In the genomic region with DNA sequence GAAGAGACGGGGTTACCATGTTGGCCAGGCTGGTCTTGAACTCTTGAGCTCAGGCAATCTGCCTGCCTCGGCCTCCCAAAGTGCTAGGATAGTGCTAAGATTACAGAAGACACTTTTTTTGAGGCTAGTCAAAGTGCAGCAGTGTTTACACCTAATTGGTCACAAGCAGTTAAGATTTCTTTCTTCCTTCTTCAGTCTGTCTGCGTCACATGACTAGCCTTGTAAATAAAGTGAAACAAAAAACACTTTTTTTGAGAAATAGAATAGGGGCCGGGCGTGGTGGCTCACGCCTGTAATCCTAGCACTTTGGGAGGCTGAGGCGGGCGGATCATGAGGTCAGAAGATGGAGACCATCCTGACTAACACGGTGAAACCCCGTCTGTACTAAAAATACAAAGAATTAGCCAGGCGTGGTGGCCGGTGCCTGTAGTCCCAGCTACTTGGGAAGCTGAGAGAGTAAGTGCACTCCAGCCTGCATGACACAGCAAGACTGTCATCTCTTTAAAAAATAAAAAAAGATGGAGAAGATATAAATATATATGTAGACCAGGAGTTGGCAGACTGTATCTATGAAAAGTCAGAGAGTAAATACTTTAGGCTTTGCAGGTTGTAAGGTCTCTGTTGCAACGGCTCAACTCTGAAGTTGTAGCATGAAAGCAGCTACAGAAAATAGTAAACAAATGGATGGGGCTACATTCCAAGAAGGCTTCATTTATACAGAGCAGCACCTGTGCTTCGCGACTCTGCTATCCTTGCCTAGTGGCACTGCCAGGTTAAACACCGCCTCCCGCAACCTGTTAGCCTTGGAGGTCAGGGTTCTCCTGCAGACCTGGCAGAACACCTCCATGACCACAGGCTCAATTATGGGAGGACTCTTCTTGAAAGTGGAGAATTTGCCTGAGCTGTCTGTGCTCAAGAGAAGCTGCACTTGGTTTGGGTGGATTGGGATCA, we compare ENCODE assay signal across 8 cellular contexts. TPM values are rescaled to one million over a fixed set of nuclear protein-coding genes. Genes with fewer than 3 reads are reported as not detected.
DNase-seq lines count a peak whose midpoint lies in the region; ATAC-seq and TF ChIP-seq lines count a peak whose summit lies in the region.

No MANE protein-coding gene starts in this region.

- H3K27me3 Mint-ChIP-seq in activated CD4-positive, alpha-beta T cell treated with anti-CD3 and anti-CD28 coated beads, Interleukin-2, amount 10 ng/mL, durations not matched to agents 24 days and 14 days, result no peaks in the 10 kb centered on the region
- H3K27me3 Mint-ChIP-seq in activated CD4-positive, alpha-beta T cell treated with anti-CD3 and anti-CD28 coated beads for 36 hours, result no peaks in the 10 kb centered on the region

- no peaks in the 10 kb centered on the region for H3K9me3 Mint-ChIP-seq in activated CD4-positive, alpha-beta T cell treated with anti-CD3 and anti-CD28 coated beads, Interleukin-2, amount 10 ng/mL, durations not matched to agents 24 days and 14 days
- no peaks in the 10 kb centered on the region for H3K9me3 Mint-ChIP-seq in activated CD4-positive, alpha-beta T cell treated with anti-CD3 and anti-CD28 coated beads for 36 hours (ENCODE audit: low read depth)

- intact Hi-C loops in activated CD4-positive, alpha-beta T cell treated with anti-CD3 and anti-CD28 coated beads, Interleukin-2, amount 10 ng/mL, durations not matched to agents 24 days and 14 days (cut with micrococcal nuclease), result no loop called here
- intact Hi-C loops in activated CD4-positive, alpha-beta T cell treated with anti-CD3 and anti-CD28 coated beads for 36 hours (cut with DNase I, micrococcal nuclease), result loop anchor here in 1 of 2 experiments (1.0 kb wide), 2 partner anchors 99 to 221 kb away; no protein-coding TSS in a partner anchor

- H3K27ac Mint-ChIP-seq in activated CD4-positive, alpha-beta T cell treated with anti-CD3 and anti-CD28 coated beads, Interleukin-2, amount 10 ng/mL, durations not matched to agents 24 days and 14 days, result peak overlapping the region; percentile 0
- H3K27ac Mint-ChIP-seq in activated CD4-positive, alpha-beta T cell treated with anti-CD3 and anti-CD28 coated beads for 36 hours, result no peak overlapping the region

- H3K4me1 ChIP-seq in right atrium auricular region (peaks cover 0 to 20% of the 10 kb centered on the region in 2 donors), subcutaneous abdominal adipose tissue (ENCODE audit: control insufficient read depth in 5 of 5, insufficient read depth in 5 of 5, low read length in 5 of 5) (peaks cover 0 to 42% (median 25%) of the 10 kb centered on the region in 5 donors)

- no peak overlapping the region for H3K4me3 Mint-ChIP-seq in activated CD4-positive, alpha-beta T cell treated with anti-CD3 and anti-CD28 coated beads, Interleukin-2, amount 10 ng/mL, durations not matched to agents 24 days and 14 days
- H3K4me3 Mint-ChIP-seq in activated CD4-positive, alpha-beta T cell treated with anti-CD3 and anti-CD28 coated beads for 36 hours, result no peak overlapping the region

- peaks cover 27% of the 10 kb centered on the region for H3K4me1 Mint-ChIP-seq in activated CD4-positive, alpha-beta T cell treated with anti-CD3 and anti-CD28 coated beads, Interleukin-2, amount 10 ng/mL, durations not matched to agents 24 days and 14 days
- peaks cover 11% of the 10 kb centered on the region for H3K4me1 Mint-ChIP-seq in activated CD4-positive, alpha-beta T cell treated with anti-CD3 and anti-CD28 coated beads for 36 hours

- H3K4me3 ChIP-seq in right atrium auricular region (no peak overlapping the region), subcutaneous abdominal adipose tissue (ENCODE audit: low read depth in 1 of 5, low read length in 5 of 5) (no peak overlapping the region)

- H3K9me3 ChIP-seq in right atrium auricular region, result no peaks in the 10 kb centered on the region
- H3K9me3 ChIP-seq in subcutaneous abdominal adipose tissue (ENCODE audit: control insufficient read depth in 5 of 5, low read length in 5 of 5), result no peaks in the 10 kb centered on the region

- CTCF ChIA-PET in activated CD4-positive, alpha-beta T cell treated with anti-CD3 and anti-CD28 coated beads for 36 hours (lab: Charles Lee), result interaction anchor here (0.8 to 2.2 kb wide), 5 partner anchors 9 to 101 kb away, joined by 3 to 10 read pairs (median 4); no protein-coding TSS in a partner anchor
- CTCF ChIA-PET in RWPE1 (lab: Yijun Ruan, JAX), result interaction anchor here (0.6 kb wide), 1 partner anchor 29 kb away, joined by 3 read pairs; no protein-coding TSS in a partner anchor

- H3K36me3 Mint-ChIP-seq in activated CD4-positive, alpha-beta T cell treated with anti-CD3 and anti-CD28 coated beads, Interleukin-2, amount 10 ng/mL, durations not matched to agents 24 days and 14 days (ENCODE audit: low read depth), result peaks cover 24% of the 10 kb centered on the region
- H3K36me3 Mint-ChIP-seq in activated CD4-positive, alpha-beta T cell treated with anti-CD3 and anti-CD28 coated beads for 36 hours (ENCODE audit: low read depth), result peaks cover 26% of the 10 kb centered on the region

- peak overlapping the region; percentile 29 for H3K27ac ChIP-seq in RWPE1
- H3K27ac ChIP-seq in right atrium auricular region, result peak overlapping the region; percentile 10 to 15
- H3K27ac ChIP-seq in subcutaneous abdominal adipose tissue (ENCODE audit: low read depth, low read length), result peak overlapping the region; percentile 23

- H3K36me3 ChIP-seq in right atrium auricular region (peaks cover 30% of the 10 kb centered on the region), subcutaneous abdominal adipose tissue (ENCODE audit: control insufficient read depth in 5 of 5, insufficient read depth in 5 of 5, low read length in 5 of 5) (peaks cover 0 to 33% (median 22%) of the 10 kb centered on the region in 5 donors)

- no peak for DNase-seq in activated CD4-positive, alpha-beta T cell treated with anti-CD3 and anti-CD28 coated beads, Interleukin-2, amount 10 ng/mL, durations not matched to agents 24 days and 14 days
- no peak for DNase-seq in activated CD4-positive, alpha-beta T cell treated with anti-CD3 and anti-CD28 coated beads for 36 hours
- DNase-seq in RWPE1 (ENCODE audit: low spot score) (no peak), right atrium auricular region (ENCODE audit: low spot score) (no peak)

- no peak for ATAC-seq in activated CD4-positive, alpha-beta T cell treated with anti-CD3 and anti-CD28 coated beads for 36 hours
- ATAC-seq in HG03097 (IDR thresholded peaks at IDR 0.05; ENCODE audit: low FRiP score, unreplicated experiment), result no peak
- ATAC-seq in GM21515 (IDR thresholded peaks at IDR 0.05; ENCODE audit: unreplicated experiment), result no peak
- no peak for ATAC-seq in HG03196 (IDR thresholded peaks at IDR 0.05; ENCODE audit: unreplicated experiment)

- POLR2A ChIA-PET in activated CD4-positive, alpha-beta T cell treated with anti-CD3 and anti-CD28 coated beads for 36 hours (lab: Charles Lee), result no interaction called here
- POLR2A ChIA-PET in RWPE1 (lab: Yijun Ruan, JAX; ENCODE audit: low non-redundant PET), result no interaction called here

- H3K27me3 ChIP-seq in right atrium auricular region, result no peaks in the 10 kb centered on the region
- no peaks in the 10 kb centered on the region for H3K27me3 ChIP-seq in subcutaneous abdominal adipose tissue (ENCODE audit: control insufficient read depth in 5 of 5, insufficient read depth in 4 of 5, low read length in 5 of 5)

- H3K9ac ChIP-seq in subcutaneous abdominal adipose tissue (ENCODE audit: low read length in 5 of 5), result peak overlapping the region in 2 of 5 donors; percentile 13 to 53

- no peak for TF ChIP-seq CTCF in RWPE1 (conservative IDR thresholded peaks at IDR 0.05; ENCODE audit: low read depth)
- no peak for TF ChIP-seq CTCF in right atrium auricular region (IDR thresholded peaks at IDR 0.05)

RNA-seq across cellular contexts. Expression of gene PPP6R2, which starts 55.8 kb away (rescaled TPM):
- total RNA-seq in activated CD4-positive, alpha-beta T cell treated with anti-CD3 and anti-CD28 coated beads, Interleukin-2, amount 10 ng/mL, durations not matched to agents 24 days and 14 days, result 44.0 and 44.1 TPM in 2 replicates
- 10 to 100 TPM; 37.3 to 39.5 TPM for total RNA-seq in activated CD4-positive, alpha-beta T cell treated with anti-CD3 and anti-CD28 coated beads for 36 hours
- total RNA-seq in right atrium auricular region, result 10 to 100 TPM; 45.2 to 54.8 TPM
